9 cellular contexts compared by ENCODE assay signal in genomic region chr10:15088428-15089261, GRCh38. TPM values are rescaled to one million over a fixed set of nuclear protein-coding genes. Genes with fewer than 3 reads are reported as not detected.
DNase-seq lines count a peak whose midpoint lies in the region; ATAC-seq and TF ChIP-seq lines count a peak whose summit lies in the region.
"Had no signal": no experiment of that assay in that cellular context is flagged by ENCODE, and none has a peak within 500 bp of the region (broad histone marks: within the 10 kb centered on the region; RNA-seq: fewer than 3 reads in every experiment).

ACBD7 (minus strand) TSS chr10:15088776; CDS start chr10:15088728, 48 bp downstream.

- H3K4me3 ChIP-seq in HL-60 (replicated peaks; ENCODE audit: insufficient read depth, low read length), result peak within 1 kb of the TSS; percentile 57
- H3K4me3 ChIP-seq in mononuclear cell (ENCODE audit: low read length), result peak within 1 kb of the TSS; percentile 14

- no peaks in the 10 kb centered on the region for H3K9me3 ChIP-seq in mononuclear cell (ENCODE audit: low read depth, low read length)

- H3K27me3 ChIP-seq in HL-60 (ENCODE audit: insufficient read depth, poor library complexity, severe bottlenecking) (no peaks in the 10 kb centered on the region), mononuclear cell (ENCODE audit: insufficient read depth, low read length) (no peaks in the 10 kb centered on the region)

- peak; percentile 100 for ATAC-seq in GM19467 (IDR thresholded peaks at IDR 0.05; ENCODE audit: unreplicated experiment)

- DNase-seq in COLO668 (lab: John Stamatoyannopoulos, UW; ENCODE audit: unreplicated experiment), result peak; percentile 85
- DNase-seq in HL-60 (ENCODE audit: low read depth in 1 of 2, low spot score in 1 of 2), result peak; percentile 16 to 41
- DNase-seq in NOMO-1 treated with dmso at 0.1 percent for 144 hours (lab: John Stamatoyannopoulos, UW; ENCODE audit: unreplicated experiment), result peak; percentile 82
- DNase-seq in activated CD8-positive, alpha-beta memory T cell treated with anti-CD3 and anti-CD28 coated beads, Interleukin-2, amount 50 U/mL, for 24 hours (ENCODE audit: extremely low read depth), result peak; percentile 52
- DNase-seq in epidermal melanocyte (ENCODE audit: insufficient read length, low spot score), result peak; percentile 83
- peak; percentile 75 to 79 for DNase-seq in stimulated activated CD8-positive, alpha-beta memory T cell treated with anti-CD3 and anti-CD28 coated beads, Interleukin-2, amount 100 ng/mL, for 48 hours (ENCODE audit: low read depth in 2 of 2)

- peaks cover 9% of the 10 kb centered on the region for H3K4me1 ChIP-seq in mononuclear cell (ENCODE audit: insufficient read depth, low read length)

- TF ChIP-seq CTCF in HL-60 (IDR thresholded peaks at IDR 0.05; ENCODE audit: insufficient read depth, low read length), result no peak

- no peak within 1 kb of the TSS for H3K27ac ChIP-seq in HL-60 (replicated peaks)
- H3K27ac ChIP-seq: epithelial cell of prostate had no signal

RNA-seq across cellular contexts. Expression of gene ACBD7, which starts in this region (rescaled TPM):
- total RNA-seq in mononuclear cell, result 0.42 TPM

Comparison
In these comparisons a context has a peak if more than half of its experiments do, and no peak if none do; other contexts are left out.
1. DNase-seq: peak in every context shown above with its lines; median percentile 85 in COLO668; 83 in epidermal melanocyte; 82 in NOMO-1 treated with dmso at 0.1 percent for 144 hours; 77 in stimulated activated CD8-positive, alpha-beta memory T cell treated with anti-CD3 and anti-CD28 coated beads, Interleukin-2, amount 100 ng/mL, for 48 hours; 52 in activated CD8-positive, alpha-beta memory T cell treated with anti-CD3 and anti-CD28 coated beads, Interleukin-2, amount 50 U/mL, for 24 hours; 28 in HL-60.